ENCODE assay signal across 7 cellular contexts in genomic region chr2:125573432-125573831, GRCh38.
"Had no signal": no experiment of that assay in that cellular context is flagged by ENCODE, and none has a peak within 500 bp of the region (broad histone marks: within the 10 kb centered on the region; RNA-seq: fewer than 3 reads in every experiment).

No MANE protein-coding gene starts in this region.

- H3K4me3 Mint-ChIP-seq: HFFc6, IgD-negative memory B cell had no signal

- H3K27ac Mint-ChIP-seq: HFFc6, IgD-negative memory B cell had no signal

- DNase-seq: GM23248, GOT3, H7, HFFc6 had no signal

- H3K4me1 Mint-ChIP-seq: IgD-negative memory B cell had no signal

- ATAC-seq: HCT116, HepG2 had no signal

- H3K27me3 Mint-ChIP-seq: IgD-negative memory B cell had no signal
